In genomic region chr17:76333673-76334505, GRCh38 we compare ENCODE assay signal across 15 cellular contexts. TPM values are rescaled to one million over a fixed set of nuclear protein-coding genes. Genes with fewer than 3 reads are reported as not detected.
DNase-seq lines count a peak whose midpoint lies in the region; ATAC-seq and TF ChIP-seq lines count a peak whose summit lies in the region.
"Had no signal": no experiment of that assay in that cellular context is flagged by ENCODE, and none has a peak within 500 bp of the region (broad histone marks: within the 10 kb centered on the region; RNA-seq: fewer than 3 reads in every experiment).

No MANE protein-coding gene starts in this region.

- H3K36me3 ChIP-seq in SK-N-SH (replicated peaks in 1 of 2; ENCODE audit: control insufficient read depth in 1 of 2, insufficient read depth in 2 of 2, low read length in 1 of 2) = peaks cover 24 to 36% of the 10 kb centered on the region in 2 experiments

- no peak overlapping the region for H3K9ac ChIP-seq in SK-N-SH

- no peak overlapping the region for H3K27ac ChIP-seq in SK-N-SH (ENCODE audit: low read depth in 2 of 2, low read length in 1 of 2)

- H3K4me1 ChIP-seq in SK-N-SH (ENCODE audit: control insufficient read depth in 1 of 2, insufficient read depth in 2 of 2, low read depth in 1 of 2, low read length in 1 of 2) = peaks cover 0 to 11% of the 10 kb centered on the region in 2 experiments; a peak in 1 of 4 replicates
- H3K4me1 ChIP-seq: BE2C had no signal

- intact Hi-C loops in head of caudate nucleus (cut with DNase I) = no loop called here

- no peaks in the 10 kb centered on the region for H3K9me3 ChIP-seq in SK-N-SH
- H3K9me3 ChIP-seq: BE2C had no signal

- no peaks in the 10 kb centered on the region for H3K9me3 Mint-ChIP-seq in activated T-helper 17 cell treated with anti-CD3 and anti-CD28 coated beads, Interleukin-2, amount 50 U/mL, for 72 hours
- no peaks in the 10 kb centered on the region for H3K9me3 Mint-ChIP-seq in type B pancreatic cell
- H3K9me3 Mint-ChIP-seq: CD4-positive, alpha-beta memory T cell had no signal

- DNase-seq in SK-N-SH (no peak), head of caudate nucleus (peak in 29 of 42 donors; percentile 11 to 84 (median 37)), retina (peak; percentile 7), type B pancreatic cell (ENCODE audit: extremely low spot score, unreplicated experiment) (no peak), cerebellar cortex (ENCODE audit: low spot score) (no peak)
- DNase-seq in NK-92 treated with Interleukin-12 subunit alpha and Interleukin-12 subunit beta, amount 100 ng/mL, for 24 hours (lab: John Stamatoyannopoulos, UW) = no peak
- DNase-seq: 8988T; BE2C; CD4-positive, alpha-beta memory T cell; DND-41; NCI-H1092 treated with DMSO at 0.1 percent for 48 hours; NCI-H526 treated with DMSO at 0.1 percent for 48 hours; SHP77 treated with DMSO at 0.1 percent for 48 hours had no signal

- H4K20me1 ChIP-seq in SK-N-SH (ENCODE audit: insufficient read depth) = peaks cover 24% of the 10 kb centered on the region

- TF ChIP-seq CTCF in SK-N-SH (IDR thresholded peaks at IDR 0.05) (no peak), type B pancreatic cell (conservative IDR thresholded peaks at IDR 0.05) (no peak)

- H3K4me1 Mint-ChIP-seq in activated T-helper 17 cell treated with anti-CD3 and anti-CD28 coated beads, Interleukin-2, amount 50 U/mL, for 72 hours = no peaks in the 10 kb centered on the region
- H3K4me1 Mint-ChIP-seq in type B pancreatic cell (ENCODE audit: unreplicated experiment) = peaks cover 17% of the 10 kb centered on the region

- peaks cover 58% of the 10 kb centered on the region for H3K79me2 ChIP-seq in SK-N-SH (ENCODE audit: insufficient read depth)

- H3K4me3 ChIP-seq in SK-N-SH (ENCODE audit: low read depth in 2 of 2, low read length in 1 of 2) = no peak overlapping the region

- no peak overlapping the region for H3K4me3 Mint-ChIP-seq in activated T-helper 17 cell treated with anti-CD3 and anti-CD28 coated beads, Interleukin-2, amount 50 U/mL, for 72 hours
- no peak overlapping the region for H3K4me3 Mint-ChIP-seq in type B pancreatic cell
- H3K4me3 Mint-ChIP-seq: CD4-positive, alpha-beta memory T cell had no signal

- POLR2A ChIA-PET in SK-N-SH (lab: Yijun Ruan, JAX) = no interaction called here

- no peak for TF ChIP-seq EP300 in SK-N-SH (IDR thresholded peaks at IDR 0.05; ENCODE audit: borderline replicate concordance in 1 of 2, low read depth in 1 of 2, low read length in 1 of 2)

- H3K27me3 Mint-ChIP-seq in activated T-helper 17 cell treated with anti-CD3 and anti-CD28 coated beads, Interleukin-2, amount 50 U/mL, for 72 hours = no peaks in the 10 kb centered on the region
- H3K27me3 Mint-ChIP-seq in type B pancreatic cell = no peaks in the 10 kb centered on the region
- H3K27me3 Mint-ChIP-seq: CD4-positive, alpha-beta memory T cell had no signal

- CTCF ChIA-PET in SK-N-SH (lab: Yijun Ruan, JAX) = interaction anchor here (0.7 to 3.3 kb wide), 5 partner anchors 12 to 52 kb away, joined by 3 to 30 read pairs (median 3); partner anchors contain the start of gene SPHK1

- TF ChIP-seq RAD21 in SK-N-SH (IDR thresholded peaks at IDR 0.05; ENCODE audit: low read length) = no peak

- H3K4me2 ChIP-seq in SK-N-SH = no peak overlapping the region

- peak; percentile 28; the same call in 2 of the 3 replicates for ATAC-seq in SK-N-SH treated with all-trans-retinoic acid at 6 μM for 48 hours
- no peak for ATAC-seq in activated T-helper 17 cell treated with anti-CD3 and anti-CD28 coated beads, Interleukin-2, amount 50 U/mL, for 72 hours (replicated peaks)

- no peaks in the 10 kb centered on the region for H3F3A ChIP-seq in SK-N-SH (replicated peaks; ENCODE audit: insufficient read depth)

- peaks cover 23% of the 10 kb centered on the region for H3K36me3 Mint-ChIP-seq in activated T-helper 17 cell treated with anti-CD3 and anti-CD28 coated beads, Interleukin-2, amount 50 U/mL, for 72 hours (ENCODE audit: low read depth)
- H3K36me3 Mint-ChIP-seq in type B pancreatic cell = peaks cover 17% of the 10 kb centered on the region

- no peaks in the 10 kb centered on the region for H3K9me2 ChIP-seq in SK-N-SH

- 95% methylated on average over 11 of the region's 11 CpGs for WGBS in SK-N-SH (ENCODE audit: low lambda C conversion rate)

- H3K27ac Mint-ChIP-seq in activated T-helper 17 cell treated with anti-CD3 and anti-CD28 coated beads, Interleukin-2, amount 50 U/mL, for 72 hours = peak overlapping the region; percentile 21
- H3K27ac Mint-ChIP-seq in type B pancreatic cell = no peak overlapping the region

- H2AFZ ChIP-seq in SK-N-SH (ENCODE audit: low read depth) = no peak overlapping the region

- H3K27me3 ChIP-seq in SK-N-SH (ENCODE audit: insufficient read depth) = no peaks in the 10 kb centered on the region
- H3K27me3 ChIP-seq: BE2C had no signal

TF ChIP-seq in SK-N-SH treated with all-trans-retinoic acid at 6 μM for 48 hours, 23 proteins besides CTCF, POLR2A, EP300 and RAD21 (continues in another document):
- no peak for TF ChIP-seq ZNF70 (CRISPR knock-in tag; IDR thresholded peaks at IDR 0.05)
- no peak for TF ChIP-seq POU6F1 (CRISPR knock-in tag; IDR thresholded peaks at IDR 0.05; ENCODE audit: borderline replicate concordance, low read depth)
- no peak for TF ChIP-seq TOX (CRISPR knock-in tag; IDR thresholded peaks at IDR 0.05; ENCODE audit: borderline replicate concordance)

TF ChIP-seq in SK-N-SH, 30 proteins besides CTCF, POLR2A, EP300 and RAD21:
- TF ChIP-seq TEAD4 (IDR thresholded peaks at IDR 0.05; ENCODE audit: borderline replicate concordance, insufficient read depth) (no peak), IRF3 (IDR thresholded peaks at IDR 0.05; ENCODE audit: low read depth, low read length) (no peak), TAF1 (IDR thresholded peaks at IDR 0.05; ENCODE audit: borderline replicate concordance, low read depth, low read length) (no peak), GABPA (IDR thresholded peaks at IDR 0.05; ENCODE audit: low read depth) (no peak), RCOR1 (IDR thresholded peaks at IDR 0.05; ENCODE audit: low read length) (no peak), SMC3 (IDR thresholded peaks at IDR 0.05; ENCODE audit: low read depth, low read length) (no peak), TCF12 (IDR thresholded peaks at IDR 0.05) (no peak), PBX3 (IDR thresholded peaks at IDR 0.05) (no peak), MEF2A (IDR thresholded peaks at IDR 0.05; ENCODE audit: borderline replicate concordance, low read depth) (no peak), CHD2 (IDR thresholded peaks at IDR 0.05; ENCODE audit: low read length, partially characterized antibody) (no peak), POLR2AphosphoS5 (IDR thresholded peaks at IDR 0.05; ENCODE audit: low read depth, low read length) (no peak)

RNA-seq across cellular contexts. Expression of gene PRPSAP1, which starts 19.8 kb away (rescaled TPM):
- 118 and 125 TPM in 2 replicates for polyA plus RNA-seq in SK-N-SH (2012; rRNA removed)
- polyA plus RNA-seq in SK-N-SH (2012; cell fraction: cytosol; rRNA removed) = 105 and 114 TPM in 2 replicates
- polyA plus RNA-seq in SK-N-SH (2012; cell fraction: nucleus; rRNA removed) = 216 and 280 TPM in 2 replicates
- 10 to 100 TPM; 24.5 to 29.7 TPM for total RNA-seq in activated T-helper 17 cell treated with anti-CD3 and anti-CD28 coated beads, Interleukin-2, amount 50 U/mL, for 72 hours
- total RNA-seq in type B pancreatic cell (ENCODE audit: low replicate concordance) = 45.3 and 82.0 TPM in 2 replicates

RNA-seq across cellular contexts. Expression of gene QRICH2, which starts 25.8 kb away (rescaled TPM):
- 6.2 and 7.6 TPM in 2 replicates for polyA plus RNA-seq in SK-N-SH (2012; rRNA removed)
- polyA plus RNA-seq in SK-N-SH (2012; cell fraction: cytosol; rRNA removed) = 1.8 and 3.0 TPM in 2 replicates
- 32.3 and 33.8 TPM in 2 replicates for polyA plus RNA-seq in SK-N-SH (2012; cell fraction: nucleus; rRNA removed)
- total RNA-seq in activated T-helper 17 cell treated with anti-CD3 and anti-CD28 coated beads, Interleukin-2, amount 50 U/mL, for 72 hours = 1 to 10 TPM in 1 of 2 donors, under 1 TPM in 1; 0.85 to 2.1 TPM
- total RNA-seq in type B pancreatic cell (ENCODE audit: low replicate concordance) = 3.9 and 11.7 TPM in 2 replicates

RNA-seq across cellular contexts. Expression of gene SPHK1, which starts 50.5 kb away (rescaled TPM):
- polyA plus RNA-seq in SK-N-SH (2012; rRNA removed) = 7.7 and 12.3 TPM in 2 replicates
- polyA plus RNA-seq in SK-N-SH (2012; cell fraction: cytosol; rRNA removed) = 3.4 and 5.6 TPM in 2 replicates
- 43.8 and 66.0 TPM in 2 replicates for polyA plus RNA-seq in SK-N-SH (2012; cell fraction: nucleus; rRNA removed)
- total RNA-seq in activated T-helper 17 cell treated with anti-CD3 and anti-CD28 coated beads, Interleukin-2, amount 50 U/mL, for 72 hours = 10 to 100 TPM; 10.5 to 12.4 TPM
- total RNA-seq in type B pancreatic cell (ENCODE audit: low replicate concordance) = 4.3 and 26.8 TPM in 2 replicates

Comparison
In these comparisons a context has a peak if more than half of its experiments do, and no peak if none do; other contexts are left out.
1. DNase-seq: peak in head of caudate nucleus (29 of 42) and retina (single experiment); none in SK-N-SH (single experiment), NK-92 treated with Interleukin-12 subunit alpha and Interleukin-12 subunit beta, amount 100 ng/mL, for 24 hours (single experiment), type B pancreatic cell (single experiment) and cerebellar cortex (single experiment).